Comparison of ENCODE assay signal across 1 cellular context in genomic region chr4:155491336-155492131, GRCh38.
TF ChIP-seq lines count a peak whose summit lies in the region.

No MANE protein-coding gene starts in this region.

TF ChIP-seq in GM12878, 131 proteins besides CTCF, POLR2A, EP300 and RAD21 (continued from another document):
- TF ChIP-seq PRDM15 (CRISPR knock-in tag; IDR thresholded peaks at IDR 0.05) (no peak), ZBED1 (IDR thresholded peaks at IDR 0.05; ENCODE audit: borderline replicate concordance) (no peak), IRF4 (IDR thresholded peaks at IDR 0.05; ENCODE audit: low read depth, low read length) (no peak), ZNF622 (IDR thresholded peaks at IDR 0.05) (no peak), MLLT1 (IDR thresholded peaks at IDR 0.05) (peak; percentile 68), ATF3 (IDR thresholded peaks at IDR 0.05; ENCODE audit: borderline replicate concordance, extremely low read depth, low read depth, low read length) (no peak), NFIC (IDR thresholded peaks at IDR 0.05; ENCODE audit: low read depth, low read length) (peak; percentile 26; the same call in 1 of the 2 replicates), RUNX3 (IDR thresholded peaks at IDR 0.05; ENCODE audit: low read length) (peak; percentile 94), IKZF2 (IDR thresholded peaks at IDR 0.05) (peak; percentile 67 to 71), KLF5 (IDR thresholded peaks at IDR 0.05; ENCODE audit: partially characterized antibody) (no peak), CBX5 (IDR thresholded peaks at IDR 0.05; ENCODE audit: low read depth) (0 out of 2 replicates have a peak, but pooled peaks have one; percentile 53), ZNF24 (IDR thresholded peaks at IDR 0.05) (no peak), CUX1 (IDR thresholded peaks at IDR 0.05; ENCODE audit: insufficient replicate concordance, low read depth, low read length) (no peak), ATF2 (IDR thresholded peaks at IDR 0.05; ENCODE audit: low read length) (peak; percentile 53), IKZF1 (conservative IDR thresholded peaks at IDR 0.05) (peak; percentile 57), POU2F2 (IDR thresholded peaks at IDR 0.05; ENCODE audit: borderline replicate concordance, low read depth, low read length) (peak; percentile 90), MTA2 (IDR thresholded peaks at IDR 0.05; ENCODE audit: low read depth) (0 out of 2 replicates have a peak, but pooled peaks have one; percentile 25), NBN (IDR thresholded peaks at IDR 0.05) (peak; percentile 45; the same call in 1 of the 2 replicates), NR2F1 (conservative IDR thresholded peaks at IDR 0.05) (peak; percentile 62)
TF ChIP-seq in GM12878: peak in this region for 13.
